In genomic region chr11:117239295-117239694, GRCh38 we compare ENCODE assay signal across 10 cellular contexts. TPM values are rescaled to one million over a fixed set of nuclear protein-coding genes. Genes with fewer than 3 reads are reported as not detected.
DNase-seq lines count a peak whose midpoint lies in the region; ATAC-seq, FAIRE-seq and TF ChIP-seq lines count a peak whose summit lies in the region.
"Had no signal": no experiment of that assay in that cellular context is flagged by ENCODE, and none has a peak within 500 bp of the region (broad histone marks: within the 10 kb centered on the region; RNA-seq: fewer than 3 reads in every experiment).

No MANE protein-coding gene starts in this region.

- ATAC-seq in SK-N-SH treated with all-trans-retinoic acid at 6 μM for 48 hours (peak; percentile 100), HG02938 (IDR thresholded peaks at IDR 0.05; ENCODE audit: unreplicated experiment) (no peak), HG03354 (IDR thresholded peaks at IDR 0.05; ENCODE audit: poor library complexity, severe bottlenecking, unreplicated experiment) (no peak)
- ATAC-seq: natural killer cell treated with Interleukin-12 subunit alpha and Interleukin-12 subunit beta and Interleukin-15 and Interleukin-18, amount 100 ng/mL, for 72 hours; T-cell had no signal

- H3K4me2 ChIP-seq in skeletal muscle satellite cell (ENCODE audit: low read length): peak overlapping the region; percentile 13

- peak; percentile 71 for DNase-seq in H54 (ENCODE audit: insufficient read length, low spot score)
- DNase-seq in fibroblast of pulmonary artery (ENCODE audit: low read depth): peak; percentile 92
- DNase-seq in activated effector memory CD4-positive, alpha-beta T cell treated with Interleukin-2 at 50 U/mL for 16 hours: no peak
- DNase-seq: caudate nucleus, T-cell had no signal

- H3K4me1 ChIP-seq in skeletal muscle satellite cell (ENCODE audit: control insufficient read depth, insufficient read depth, low read length): peaks cover 14% of the 10 kb centered on the region

- TF ChIP-seq POLR2A in H54 (IDR thresholded peaks at IDR 0.05; ENCODE audit: low read depth, low read length): no peak

- H3K9ac ChIP-seq in skeletal muscle satellite cell (ENCODE audit: low read depth, low read length): no peak overlapping the region

- TF ChIP-seq CTCF in fibroblast of pulmonary artery (IDR thresholded peaks at IDR 0.05; ENCODE audit: low read length, missing control alignments): peak; percentile 74

- peak; percentile 96 for FAIRE-seq in H54 (lab: Jason Lieb, UNC)

- no peaks in the 10 kb centered on the region for H3K9me3 ChIP-seq in skeletal muscle satellite cell (replicated peaks; ENCODE audit: low read length)

- H3K27me3 ChIP-seq in skeletal muscle satellite cell (ENCODE audit: control insufficient read depth, insufficient read depth, low read length): no peaks in the 10 kb centered on the region

- H3K36me3 ChIP-seq in skeletal muscle satellite cell (ENCODE audit: insufficient read depth, low read length): peaks cover 18% of the 10 kb centered on the region

- H3K4me3 ChIP-seq in fibroblast of pulmonary artery (replicated peaks; ENCODE audit: low read depth, low read length): no peak overlapping the region
- no peak overlapping the region for H3K4me3 ChIP-seq in skeletal muscle satellite cell (ENCODE audit: low read length)

TF ChIP-seq in SK-N-SH treated with all-trans-retinoic acid at 6 μM for 48 hours, 23 proteins besides CTCF, POLR2A, EP300 and RAD21:
- no peak for TF ChIP-seq BACH2 (CRISPR knock-in tag; IDR thresholded peaks at IDR 0.05; ENCODE audit: borderline replicate concordance)
- 0 out of 2 replicates have a peak, but pooled peaks have one; percentile 12 for TF ChIP-seq ZC3H10 (CRISPR knock-in tag; IDR thresholded peaks at IDR 0.05)

RNA-seq across cellular contexts. Expression of gene RNF214, which starts 6.8 kb away (rescaled TPM):
- 6.6 and 7.4 TPM in 2 replicates for total RNA-seq in skeletal muscle satellite cell (2012; rRNA removed)

RNA-seq across cellular contexts. Expression of gene PCSK7, which starts 7.4 kb away (rescaled TPM):
- 48.7 and 52.6 TPM in 2 replicates for total RNA-seq in skeletal muscle satellite cell (2012; rRNA removed)

RNA-seq across cellular contexts. Expression of gene TAGLN, which starts 40.1 kb away (rescaled TPM):
- 22.3 and 325 TPM in 2 replicates for total RNA-seq in skeletal muscle satellite cell (2012; rRNA removed)

RNA-seq across cellular contexts. Expression of gene BACE1-AS, which starts 51.9 kb away (rescaled TPM):
- 1.7 and 2.0 TPM in 2 replicates for total RNA-seq in skeletal muscle satellite cell (2012; rRNA removed)
